In the genomic region with DNA sequence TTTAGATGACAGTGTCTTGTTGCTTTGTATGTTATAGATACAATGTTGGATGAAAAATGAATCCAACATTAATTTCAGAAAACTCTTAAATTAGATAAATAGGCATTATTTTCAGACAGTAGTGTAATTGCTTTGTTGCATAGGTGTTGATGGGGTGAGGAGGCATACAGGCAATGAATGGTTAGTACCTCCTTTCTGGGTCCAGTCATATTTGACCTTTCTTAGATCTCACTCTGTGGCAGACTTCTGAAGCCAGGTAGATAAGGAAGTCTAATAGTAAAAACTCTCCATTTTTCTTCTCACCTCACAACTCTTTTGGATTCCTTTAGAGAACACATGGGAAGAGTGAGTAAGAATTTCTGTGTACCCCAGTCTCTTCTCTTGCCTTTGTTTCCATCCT, we compare ENCODE assay signal across 21 cellular contexts. TPM values are rescaled to one million over a fixed set of nuclear protein-coding genes. Genes with fewer than 3 reads are reported as not detected.
DNase-seq lines count a peak whose midpoint lies in the region; ATAC-seq and TF ChIP-seq lines count a peak whose summit lies in the region.
"Had no signal": no experiment of that assay in that cellular context is flagged by ENCODE, and none has a peak within 500 bp of the region (broad histone marks: within the 10 kb centered on the region; RNA-seq: fewer than 3 reads in every experiment).

No MANE protein-coding gene starts in this region.

- TF ChIP-seq CTCF in RWPE1 (conservative IDR thresholded peaks at IDR 0.05; ENCODE audit: low read depth): no peak

- peaks cover 23% of the 10 kb centered on the region for H3K4me1 Mint-ChIP-seq in activated CD4-positive, alpha-beta T cell treated with anti-CD3 and anti-CD28 coated beads for 36 hours
- H3K4me1 Mint-ChIP-seq in activated naive CD8-positive, alpha-beta T cell treated with anti-CD3 and anti-CD28 coated beads, Interleukin-2, amount 50 U/mL, for 24 hours: peaks cover 17% of the 10 kb centered on the region
- H3K4me1 Mint-ChIP-seq: CD14-positive monocyte had no signal

- peak; percentile 72 for ATAC-seq in activated CD4-positive, alpha-beta T cell treated with anti-CD3 and anti-CD28 coated beads for 36 hours
- peak; percentile 72 to 90 for ATAC-seq in activated naive CD4-positive, alpha-beta T cell treated with anti-CD3 and anti-CD28 coated beads, Interleukin-2, amount 50 U/mL, for 72 hours
- ATAC-seq in activated naive CD8-positive, alpha-beta T cell treated with anti-CD3 and anti-CD28 coated beads, Interleukin-2, amount 50 U/mL, for 24 hours: peak; percentile 79
- ATAC-seq in stimulated activated naive CD8-positive, alpha-beta T cell treated with anti-CD3 and anti-CD28 coated beads, Interleukin-15, Interleukin-2, amounts not matched to agents 100 U/mL and 50 U/mL, for 24 hours: peak; percentile 55
- ATAC-seq: A549, HCT116 had no signal

- H3K27ac Mint-ChIP-seq in activated CD4-positive, alpha-beta T cell treated with anti-CD3 and anti-CD28 coated beads for 36 hours: no peak overlapping the region
- H3K27ac Mint-ChIP-seq in activated naive CD4-positive, alpha-beta T cell treated with anti-CD3 and anti-CD28 coated beads, Interleukin-2, amount 50 U/mL, for 72 hours: peak overlapping the region in 1 of 2 donors; percentile 25
- no peak overlapping the region for H3K27ac Mint-ChIP-seq in activated naive CD8-positive, alpha-beta T cell treated with anti-CD3 and anti-CD28 coated beads, Interleukin-2, amount 50 U/mL, for 24 hours
- H3K27ac Mint-ChIP-seq: CD14-positive monocyte, HFFc6 had no signal

- H3K27me3 Mint-ChIP-seq in activated CD4-positive, alpha-beta T cell treated with anti-CD3 and anti-CD28 coated beads for 36 hours: no peaks in the 10 kb centered on the region
- H3K27me3 Mint-ChIP-seq in activated naive CD8-positive, alpha-beta T cell treated with anti-CD3 and anti-CD28 coated beads, Interleukin-2, amount 50 U/mL, for 24 hours: no peaks in the 10 kb centered on the region
- H3K27me3 Mint-ChIP-seq: CD4-positive, alpha-beta memory T cell had no signal

- CTCF ChIA-PET in activated CD4-positive, alpha-beta T cell treated with anti-CD3 and anti-CD28 coated beads for 36 hours (lab: Charles Lee): interaction anchor here (0.8 to 3.3 kb wide), 3 partner anchors 12 to 35 kb away, joined by 3 to 10 read pairs (median 9); no protein-coding TSS in a partner anchor
- CTCF ChIA-PET in RWPE1 (lab: Yijun Ruan, JAX): no interaction called here

- no peak for DNase-seq in activated CD4-positive, alpha-beta T cell treated with anti-CD3 and anti-CD28 coated beads for 36 hours
- no peak for DNase-seq in activated CD4-positive, alpha-beta T cell treated with anti-CD3 and anti-CD28 coated beads, Interleukin-2, amount 50 U/mL, for 4 hours
- DNase-seq in activated naive CD4-positive, alpha-beta T cell treated with anti-CD3 and anti-CD28 coated beads, Interleukin-2, amount 50 U/mL, for 72 hours (ENCODE audit: low spot score in 2 of 2): no peak
- DNase-seq in activated naive CD4-positive, alpha-beta T cell treated with Interleukin-2 at 50 U/mL for 16 hours: no peak
- no peak for DNase-seq in activated naive CD8-positive, alpha-beta T cell treated with anti-CD3 and anti-CD28 coated beads, Interleukin-2, amount 50 U/mL, for 24 hours
- no peak for DNase-seq in stimulated activated naive CD8-positive, alpha-beta T cell treated with anti-CD3 and anti-CD28 coated beads, Interleukin-15, Interleukin-2, amounts not matched to agents 100 U/mL and 50 U/mL, for 24 hours
- no peak for DNase-seq in putamen (ENCODE audit: low spot score)
- DNase-seq in RWPE1 (ENCODE audit: low spot score): no peak
- DNase-seq: Calu3; CD4-positive, alpha-beta memory T cell; DMS79 treated with DMSO at 0.1 percent for 48 hours; GF-D8; GOT3; H7; HFFc6 had no signal

- no peak overlapping the region for H3K27ac ChIP-seq in RWPE1
- H3K27ac ChIP-seq: 22Rv1, A549, BLaER1, HL-60 had no signal

- H3K9me3 Mint-ChIP-seq in activated CD4-positive, alpha-beta T cell treated with anti-CD3 and anti-CD28 coated beads for 36 hours (ENCODE audit: low read depth): no peaks in the 10 kb centered on the region
- H3K9me3 Mint-ChIP-seq in activated naive CD4-positive, alpha-beta T cell treated with anti-CD3 and anti-CD28 coated beads, Interleukin-2, amount 50 U/mL, for 72 hours: no peaks in the 10 kb centered on the region
- no peaks in the 10 kb centered on the region for H3K9me3 Mint-ChIP-seq in activated naive CD8-positive, alpha-beta T cell treated with anti-CD3 and anti-CD28 coated beads, Interleukin-2, amount 50 U/mL, for 24 hours
- H3K9me3 Mint-ChIP-seq: CD14-positive monocyte; CD4-positive, alpha-beta memory T cell; HFFc6 had no signal

- peaks cover 36% of the 10 kb centered on the region for H3K36me3 Mint-ChIP-seq in activated CD4-positive, alpha-beta T cell treated with anti-CD3 and anti-CD28 coated beads for 36 hours (ENCODE audit: low read depth)
- peaks cover 11 to 29% of the 10 kb centered on the region in 2 donors for H3K36me3 Mint-ChIP-seq in activated naive CD4-positive, alpha-beta T cell treated with anti-CD3 and anti-CD28 coated beads, Interleukin-2, amount 50 U/mL, for 72 hours
- peaks cover 51% of the 10 kb centered on the region for H3K36me3 Mint-ChIP-seq in activated naive CD8-positive, alpha-beta T cell treated with anti-CD3 and anti-CD28 coated beads, Interleukin-2, amount 50 U/mL, for 24 hours (ENCODE audit: low read depth)

- POLR2A ChIA-PET in activated CD4-positive, alpha-beta T cell treated with anti-CD3 and anti-CD28 coated beads for 36 hours (lab: Charles Lee): no interaction called here
- POLR2A ChIA-PET in RWPE1 (lab: Yijun Ruan, JAX; ENCODE audit: low non-redundant PET): no interaction called here

- intact Hi-C loops in activated CD4-positive, alpha-beta T cell treated with anti-CD3 and anti-CD28 coated beads for 36 hours (cut with DNase I, micrococcal nuclease): no loop called here

- H3K4me3 Mint-ChIP-seq in activated CD4-positive, alpha-beta T cell treated with anti-CD3 and anti-CD28 coated beads for 36 hours: no peak overlapping the region
- no peak overlapping the region for H3K4me3 Mint-ChIP-seq in activated naive CD8-positive, alpha-beta T cell treated with anti-CD3 and anti-CD28 coated beads, Interleukin-2, amount 50 U/mL, for 24 hours
- H3K4me3 Mint-ChIP-seq: CD14-positive monocyte; CD4-positive, alpha-beta memory T cell; HFFc6 had no signal

RNA-seq across cellular contexts. Expression of gene BIRC2, which starts 31.8 kb away (rescaled TPM):
- 10 to 100 TPM; 33.0 to 48.8 TPM for total RNA-seq in activated CD4-positive, alpha-beta T cell treated with anti-CD3 and anti-CD28 coated beads for 36 hours
- 10 to 100 TPM; 40.7 to 67.6 TPM for total RNA-seq in activated naive CD4-positive, alpha-beta T cell treated with anti-CD3 and anti-CD28 coated beads, Interleukin-2, amount 50 U/mL, for 72 hours
